Comparison of ENCODE assay signal across 8 cellular contexts in genomic region chr16:588639-588888, GRCh38. TPM values are rescaled to one million over a fixed set of nuclear protein-coding genes. Genes with fewer than 3 reads are reported as not detected.
A peak's percentile ranks its signal among the peaks of the same experiment; 100 is the strongest.
DNase-seq lines count a peak whose midpoint lies in the region; ATAC-seq, FAIRE-seq and TF ChIP-seq lines count a peak whose summit lies in the region.

No MANE protein-coding gene starts in this region.

- H3K4me3 ChIP-seq in brain microvascular endothelial cell (ENCODE audit: low read depth, low read length) (peak overlapping the region; percentile 87), HepG2 (replicated peaks in 1 of 3; ENCODE audit: insufficient read depth in 1 of 3, low read depth in 2 of 3, low read length in 3 of 3) (peak overlapping the region; percentile 94 to 96 (median 96))

- DNase-seq in NCI-H526 (lab: John Stamatoyannopoulos, UW), result peak; percentile 22 to 47
- no peak for DNase-seq in NCI-H526 treated with DMSO at 0.1 percent for 48 hours (lab: John Stamatoyannopoulos, UW)
- peak; percentile 64 for DNase-seq in T follicular helper cell (ENCODE audit: low read depth)
- peak; percentile 62 for DNase-seq in brain microvascular endothelial cell
- DNase-seq in HepG2 (ENCODE audit: low spot score), result no peak
- peak; percentile 74 for DNase-seq in stimulated activated CD8-positive, alpha-beta memory T cell treated with anti-CD3 and anti-CD28 coated beads, Interleukin-4, amount 100 ng/mL, for 48 hours
- DNase-seq in NCI-H510A (lab: John Stamatoyannopoulos, UW), result no peak

- H3K36me3 ChIP-seq in brain microvascular endothelial cell (replicated peaks) (no peaks in the 10 kb centered on the region), HepG2 (replicated peaks in 1 of 2; ENCODE audit: control insufficient read depth in 1 of 2, insufficient read depth in 2 of 2, low read length in 2 of 2) (no peaks in the 10 kb centered on the region)

- POLR2A ChIA-PET in HepG2 (lab: Yijun Ruan, JAX), result interaction anchor here (0.7 to 1.5 kb wide), 9 partner anchors 9 to 191 kb away, joined by 3 to 7 read pairs (median 3); partner anchors contain the start of genes DECR2, METTL26 and WFIKKN1

- TF ChIP-seq EP300 in HepG2 (IDR thresholded peaks at IDR 0.05; ENCODE audit: low read depth in 2 of 2, low read length in 2 of 2), result no peak
- no peak for TF ChIP-seq EP300 in HepG2 (CRISPR knock-in tag; IDR thresholded peaks at IDR 0.05; ENCODE audit: borderline replicate concordance)

- H3K4me1 ChIP-seq in HepG2 (ENCODE audit: insufficient read depth, low read length), result peaks cover 63% of the 10 kb centered on the region

- peak overlapping the region; percentile 96 for H3K27ac ChIP-seq in brain microvascular endothelial cell
- H3K27ac ChIP-seq in HepG2 (ENCODE audit: extremely low read length, insufficient read depth, low read length), result peak overlapping the region; percentile 99

- peaks cover 33% of the 10 kb centered on the region for H3K79me2 ChIP-seq in HepG2 (ENCODE audit: insufficient read depth, low read length)

- H3K4me2 ChIP-seq in HepG2 (ENCODE audit: low read depth, low read length), result peak overlapping the region; percentile 95

- CTCF ChIA-PET in HepG2 (lab: Yijun Ruan, JAX; ENCODE audit: low intra/inter-chr PET ratio, low total read pairs), result no interaction called here

- in situ Hi-C loops in brain microvascular endothelial cell (cut with HindIII; ENCODE audit: low pct_ligation_motif_present, low sequenced_read_pairs) (no loop called here), HepG2 (cut with HindIII; ENCODE audit: extremely low pct_ligation_motif_present, low pct_unique_long_range_greater_than_20kb) (no loop called here)

- intact Hi-C loops in HepG2 (cut with micrococcal nuclease; ENCODE audit: unreplicated experiment), result loop anchor here (10.0 kb wide), 1 partner anchor 56 kb away; the partner anchor contains the start of genes MCRIP2 and WDR90

- H2AFZ ChIP-seq in HepG2 (ENCODE audit: low read length), result no peak overlapping the region

- H3K9me3 ChIP-seq in HepG2 (ENCODE audit: low read length), result no peaks in the 10 kb centered on the region

- H3K27me3 ChIP-seq in brain microvascular endothelial cell (replicated peaks) (no peaks in the 10 kb centered on the region), HepG2 (ENCODE audit: control insufficient read depth in 1 of 2, insufficient read depth in 2 of 2, low read length in 2 of 2) (no peaks in the 10 kb centered on the region)

- peak overlapping the region; percentile 97 for H3K9ac ChIP-seq in HepG2 (ENCODE audit: insufficient read depth, low read depth, low read length)

- peak; percentile 12 for ATAC-seq in HG03045 (IDR thresholded peaks at IDR 0.05; ENCODE audit: unreplicated experiment)
- ATAC-seq in HepG2, result peak; percentile 0; the same call in 2 of the 3 replicates

- TF ChIP-seq POLR2A in HepG2 (IDR thresholded peaks at IDR 0.05; ENCODE audit: insufficient read depth in 1 of 2, low read depth in 2 of 2, low read length in 2 of 2), result peak in 1 of 2 experiments; percentile 62; a peak in 1 of 4 replicates

- BruUV-seq in HepG2 (replicated peaks; lab: Mats Ljungman, UMichigan), result TSS peak; percentile 85

- TF ChIP-seq RAD21 in HepG2 (CRISPR knock-in tag; IDR thresholded peaks at IDR 0.05), result no peak

- peaks cover 14% of the 10 kb centered on the region; the same call in 1 of the 2 replicates for H4K20me1 ChIP-seq in HepG2 (ENCODE audit: insufficient read depth, low read length)

- TF ChIP-seq CTCF in brain microvascular endothelial cell (IDR thresholded peaks at IDR 0.05; ENCODE audit: low read depth, low read length, missing control alignments) (no peak), HepG2 (CRISPR knock-in tag; IDR thresholded peaks at IDR 0.05) (no peak)

- no CpG with 5 or more reads among the region's 21 CpGs for WGBS in HepG2 (ENCODE audit: low lambda C conversion rate)

- FAIRE-seq in HepG2 (lab: Jason Lieb, UNC), result no peak

RNA-seq across cellular contexts. Expression of gene RAB40C, which starts 1.3 kb away (rescaled TPM):
- 8.2 and 11.5 TPM in 2 replicates for total RNA-seq in HepG2 (2016; rRNA removed; fragmentation: Illumina TruSeq; extraction: Trizol)
- total RNA-seq in HepG2 (2016; cell fraction: cytosol; rRNA removed; fragmentation: Illumina TruSeq; extraction: Trizol; ENCODE audit: low read depth), result 3.9 TPM in 2 replicates
- total RNA-seq in HepG2 (2016; cell fraction: insoluble cytoplasmic fraction; rRNA removed; fragmentation: Illumina TruSeq; extraction: Trizol), result 7.7 and 10.5 TPM in 2 replicates
- total RNA-seq in HepG2 (2016; cell fraction: membrane; rRNA removed; fragmentation: Illumina TruSeq; extraction: Trizol), result 9.2 and 9.7 TPM in 2 replicates
- 6.0 and 7.3 TPM in 2 replicates for total RNA-seq in HepG2 (2016; cell fraction: nucleus; rRNA removed; fragmentation: Illumina TruSeq; extraction: Trizol)
- 7.7 and 10.6 TPM in 2 replicates for polyA plus RNA-seq in HepG2 (2011; rRNA removed)
- 6.0 and 10.4 TPM in 2 replicates for polyA plus RNA-seq in HepG2 (2011; cell fraction: cytosol; rRNA removed)
- polyA plus RNA-seq in HepG2 (2011; cell fraction: nucleus; rRNA removed), result 25.9 TPM in 2 replicates
- 7.0 and 9.0 TPM in 2 replicates for polyA plus RNA-seq in HepG2 (2012)
- 2.5 and 2.9 TPM in 2 replicates for polyA plus RNA-seq in HepG2 (2016; cell fraction: cytosol; fragmentation: Illumina TruSeq; extraction: Trizol; ENCODE audit: low read depth)
- 8.9 and 11.2 TPM in 2 replicates for polyA plus RNA-seq in HepG2 (2016; cell fraction: insoluble cytoplasmic fraction; fragmentation: Illumina TruSeq; extraction: Trizol; ENCODE audit: low read depth)
- polyA plus RNA-seq in HepG2 (2016; cell fraction: membrane; fragmentation: Illumina TruSeq; extraction: Trizol; ENCODE audit: low read depth), result 6.5 and 6.8 TPM in 2 replicates
- polyA plus RNA-seq in HepG2 (2016; cell fraction: nucleus; fragmentation: Illumina TruSeq; extraction: Trizol; ENCODE audit: insufficient read depth, low read depth), result 20.2 and 22.4 TPM in 2 replicates
- 15.3 and 16.9 TPM in 2 replicates for polyA minus RNA-seq in HepG2 (2011; rRNA and poly(A)+ RNA removed; ENCODE audit: low replicate concordance)
- polyA minus RNA-seq in HepG2 (2011; cell fraction: cytosol; rRNA and poly(A)+ RNA removed), result 5.5 and 7.3 TPM in 2 replicates
- 3.4 and 4.0 TPM in 2 replicates for polyA minus RNA-seq in HepG2 (2011; cell fraction: nucleus; rRNA and poly(A)+ RNA removed)

RNA-seq across cellular contexts. Expression of gene PIGQ, which starts 18.8 kb away (rescaled TPM):
- 8.4 and 19.7 TPM in 2 replicates for total RNA-seq in HepG2 (2016; rRNA removed; fragmentation: Illumina TruSeq; extraction: Trizol)
- total RNA-seq in HepG2 (2016; cell fraction: cytosol; rRNA removed; fragmentation: Illumina TruSeq; extraction: Trizol; ENCODE audit: low read depth), result 7.5 and 10.0 TPM in 2 replicates
- total RNA-seq in HepG2 (2016; cell fraction: insoluble cytoplasmic fraction; rRNA removed; fragmentation: Illumina TruSeq; extraction: Trizol), result 7.4 and 18.9 TPM in 2 replicates
- 13.0 and 18.2 TPM in 2 replicates for total RNA-seq in HepG2 (2016; cell fraction: membrane; rRNA removed; fragmentation: Illumina TruSeq; extraction: Trizol)
- total RNA-seq in HepG2 (2016; cell fraction: nucleus; rRNA removed; fragmentation: Illumina TruSeq; extraction: Trizol), result 16.8 and 19.0 TPM in 2 replicates
- 7.7 and 13.6 TPM in 2 replicates for polyA plus RNA-seq in HepG2 (2011; rRNA removed)
- polyA plus RNA-seq in HepG2 (2011; cell fraction: cytosol; rRNA removed), result 7.2 and 11.6 TPM in 2 replicates
- polyA plus RNA-seq in HepG2 (2011; cell fraction: nucleus; rRNA removed), result 70.8 and 80.2 TPM in 2 replicates
- 6.7 and 8.5 TPM in 2 replicates for polyA plus RNA-seq in HepG2 (2012)
- polyA plus RNA-seq in HepG2 (2016; cell fraction: cytosol; fragmentation: Illumina TruSeq; extraction: Trizol; ENCODE audit: low read depth), result 6.3 and 7.2 TPM in 2 replicates
- polyA plus RNA-seq in HepG2 (2016; cell fraction: insoluble cytoplasmic fraction; fragmentation: Illumina TruSeq; extraction: Trizol; ENCODE audit: low read depth), result 6.9 and 8.3 TPM in 2 replicates
- 10.4 and 10.8 TPM in 2 replicates for polyA plus RNA-seq in HepG2 (2016; cell fraction: membrane; fragmentation: Illumina TruSeq; extraction: Trizol; ENCODE audit: low read depth)
- 31.7 and 36.7 TPM in 2 replicates for polyA plus RNA-seq in HepG2 (2016; cell fraction: nucleus; fragmentation: Illumina TruSeq; extraction: Trizol; ENCODE audit: insufficient read depth, low read depth)
- polyA minus RNA-seq in HepG2 (2011; rRNA and poly(A)+ RNA removed; ENCODE audit: low replicate concordance), result 38.0 and 89.1 TPM in 2 replicates
- 8.1 and 11.1 TPM in 2 replicates for polyA minus RNA-seq in HepG2 (2011; cell fraction: cytosol; rRNA and poly(A)+ RNA removed)
- polyA minus RNA-seq in HepG2 (2011; cell fraction: nucleus; rRNA and poly(A)+ RNA removed), result 13.6 and 14.0 TPM in 2 replicates

RNA-seq across cellular contexts. Expression of gene NHLRC4, which starts 21.8 kb away (rescaled TPM):
- 0.40 and 0.48 TPM in 2 replicates for total RNA-seq in HepG2 (2016; rRNA removed; fragmentation: Illumina TruSeq; extraction: Trizol)
- not detected in 2 replicates for total RNA-seq in HepG2 (2016; cell fraction: cytosol; rRNA removed; fragmentation: Illumina TruSeq; extraction: Trizol; ENCODE audit: low read depth)
- total RNA-seq in HepG2 (2016; cell fraction: insoluble cytoplasmic fraction; rRNA removed; fragmentation: Illumina TruSeq; extraction: Trizol), result 0.33 and 0.45 TPM in 2 replicates
- total RNA-seq in HepG2 (2016; cell fraction: membrane; rRNA removed; fragmentation: Illumina TruSeq; extraction: Trizol), result 0.10 and 0.22 TPM in 2 replicates
- total RNA-seq in HepG2 (2016; cell fraction: nucleus; rRNA removed; fragmentation: Illumina TruSeq; extraction: Trizol), result 0.22 TPM in 1 of 2 replicates, not detected in the other
- polyA plus RNA-seq in HepG2 (2011; rRNA removed), result 0.59 and 1.1 TPM in 2 replicates
- polyA plus RNA-seq in HepG2 (2011; cell fraction: cytosol; rRNA removed), result 0.71 and 1.2 TPM in 2 replicates
- polyA plus RNA-seq in HepG2 (2011; cell fraction: nucleus; rRNA removed), result 1.3 and 1.7 TPM in 2 replicates
- polyA plus RNA-seq in HepG2 (2012), result 1.4 and 1.5 TPM in 2 replicates
- polyA plus RNA-seq in HepG2 (2016; cell fraction: cytosol; fragmentation: Illumina TruSeq; extraction: Trizol; ENCODE audit: low read depth), result 0.09 TPM in 1 of 2 replicates, not detected in the other
- 0.26 TPM in 2 replicates for polyA plus RNA-seq in HepG2 (2016; cell fraction: insoluble cytoplasmic fraction; fragmentation: Illumina TruSeq; extraction: Trizol; ENCODE audit: low read depth)
- not detected in 2 replicates for polyA plus RNA-seq in HepG2 (2016; cell fraction: membrane; fragmentation: Illumina TruSeq; extraction: Trizol; ENCODE audit: low read depth)
- polyA plus RNA-seq in HepG2 (2016; cell fraction: nucleus; fragmentation: Illumina TruSeq; extraction: Trizol; ENCODE audit: insufficient read depth, low read depth), result not detected in 2 replicates
- polyA minus RNA-seq in HepG2 (2011; rRNA and poly(A)+ RNA removed; ENCODE audit: low replicate concordance), result 1.4 TPM in 1 of 2 replicates, not detected in the other
- polyA minus RNA-seq in HepG2 (2011; cell fraction: cytosol; rRNA and poly(A)+ RNA removed), result 0.40 and 0.88 TPM in 2 replicates
- polyA minus RNA-seq in HepG2 (2011; cell fraction: nucleus; rRNA and poly(A)+ RNA removed), result 0.13 and 0.25 TPM in 2 replicates

RNA-seq across cellular contexts. Expression of gene PRR35, which starts 28.4 kb away (rescaled TPM):
- 0.07 TPM in 1 of 2 replicates, not detected in the other for total RNA-seq in HepG2 (2016; rRNA removed; fragmentation: Illumina TruSeq; extraction: Trizol)
- total RNA-seq in HepG2 (2016; cell fraction: cytosol; rRNA removed; fragmentation: Illumina TruSeq; extraction: Trizol; ENCODE audit: low read depth), result not detected in 2 replicates
- total RNA-seq in HepG2 (2016; cell fraction: insoluble cytoplasmic fraction; rRNA removed; fragmentation: Illumina TruSeq; extraction: Trizol), result not detected in 2 replicates
- not detected in 2 replicates for total RNA-seq in HepG2 (2016; cell fraction: membrane; rRNA removed; fragmentation: Illumina TruSeq; extraction: Trizol)
- total RNA-seq in HepG2 (2016; cell fraction: nucleus; rRNA removed; fragmentation: Illumina TruSeq; extraction: Trizol), result not detected in 2 replicates
- 0.16 and 0.38 TPM in 2 replicates for polyA plus RNA-seq in HepG2 (2011; rRNA removed)
- polyA plus RNA-seq in HepG2 (2011; cell fraction: cytosol; rRNA removed), result 0.23 and 0.28 TPM in 2 replicates
- polyA plus RNA-seq in HepG2 (2011; cell fraction: nucleus; rRNA removed), result 0.81 and 1.2 TPM in 2 replicates
- polyA plus RNA-seq in HepG2 (2012), result 0.63 and 0.74 TPM in 2 replicates
- not detected in 2 replicates for polyA plus RNA-seq in HepG2 (2016; cell fraction: cytosol; fragmentation: Illumina TruSeq; extraction: Trizol; ENCODE audit: low read depth)
- polyA plus RNA-seq in HepG2 (2016; cell fraction: insoluble cytoplasmic fraction; fragmentation: Illumina TruSeq; extraction: Trizol; ENCODE audit: low read depth), result not detected in 2 replicates
- not detected in 2 replicates for polyA plus RNA-seq in HepG2 (2016; cell fraction: membrane; fragmentation: Illumina TruSeq; extraction: Trizol; ENCODE audit: low read depth)
- polyA plus RNA-seq in HepG2 (2016; cell fraction: nucleus; fragmentation: Illumina TruSeq; extraction: Trizol; ENCODE audit: insufficient read depth, low read depth), result not detected in 2 replicates
- 0.12 TPM in 1 of 2 replicates, not detected in the other for polyA minus RNA-seq in HepG2 (2011; rRNA and poly(A)+ RNA removed; ENCODE audit: low replicate concordance)
- polyA minus RNA-seq in HepG2 (2011; cell fraction: cytosol; rRNA and poly(A)+ RNA removed), result 0.35 and 0.40 TPM in 2 replicates
- polyA minus RNA-seq in HepG2 (2011; cell fraction: nucleus; rRNA and poly(A)+ RNA removed), result not detected in 2 replicates

RNA-seq across cellular contexts. Expression of gene WFIKKN1, which starts 42.2 kb away (rescaled TPM):
- total RNA-seq in HepG2 (2016; rRNA removed; fragmentation: Illumina TruSeq; extraction: Trizol), result 2.4 and 4.9 TPM in 2 replicates
- total RNA-seq in HepG2 (2016; cell fraction: cytosol; rRNA removed; fragmentation: Illumina TruSeq; extraction: Trizol; ENCODE audit: low read depth), result 0.61 and 0.88 TPM in 2 replicates
- total RNA-seq in HepG2 (2016; cell fraction: insoluble cytoplasmic fraction; rRNA removed; fragmentation: Illumina TruSeq; extraction: Trizol), result 2.1 and 4.8 TPM in 2 replicates
- total RNA-seq in HepG2 (2016; cell fraction: membrane; rRNA removed; fragmentation: Illumina TruSeq; extraction: Trizol), result 1.1 and 1.8 TPM in 2 replicates
- total RNA-seq in HepG2 (2016; cell fraction: nucleus; rRNA removed; fragmentation: Illumina TruSeq; extraction: Trizol), result 3.0 and 3.4 TPM in 2 replicates
- 1.7 and 2.9 TPM in 2 replicates for polyA plus RNA-seq in HepG2 (2011; rRNA removed)
- 2.6 and 4.2 TPM in 2 replicates for polyA plus RNA-seq in HepG2 (2011; cell fraction: cytosol; rRNA removed)
- 4.0 and 4.2 TPM in 2 replicates for polyA plus RNA-seq in HepG2 (2011; cell fraction: nucleus; rRNA removed)
- polyA plus RNA-seq in HepG2 (2012), result 1.7 and 2.2 TPM in 2 replicates
- polyA plus RNA-seq in HepG2 (2016; cell fraction: cytosol; fragmentation: Illumina TruSeq; extraction: Trizol; ENCODE audit: low read depth), result 0.58 and 0.66 TPM in 2 replicates
- polyA plus RNA-seq in HepG2 (2016; cell fraction: insoluble cytoplasmic fraction; fragmentation: Illumina TruSeq; extraction: Trizol; ENCODE audit: low read depth), result 2.6 and 2.7 TPM in 2 replicates
- 0.93 and 1.1 TPM in 2 replicates for polyA plus RNA-seq in HepG2 (2016; cell fraction: membrane; fragmentation: Illumina TruSeq; extraction: Trizol; ENCODE audit: low read depth)
- polyA plus RNA-seq in HepG2 (2016; cell fraction: nucleus; fragmentation: Illumina TruSeq; extraction: Trizol; ENCODE audit: insufficient read depth, low read depth), result 5.9 and 6.7 TPM in 2 replicates
- polyA minus RNA-seq in HepG2 (2011; rRNA and poly(A)+ RNA removed; ENCODE audit: low replicate concordance), result 3.9 and 5.4 TPM in 2 replicates
- 3.1 and 4.6 TPM in 2 replicates for polyA minus RNA-seq in HepG2 (2011; cell fraction: cytosol; rRNA and poly(A)+ RNA removed)
- polyA minus RNA-seq in HepG2 (2011; cell fraction: nucleus; rRNA and poly(A)+ RNA removed), result 1.0 and 1.7 TPM in 2 replicates

Comparison
In these comparisons a context has a peak if more than half of its experiments do, and no peak if none do; other contexts are left out.
1. DNase-seq: peak in NCI-H526 (2 of 2), T follicular helper cell (single experiment), brain microvascular endothelial cell (single experiment) and stimulated activated CD8-positive, alpha-beta memory T cell treated with anti-CD3 and anti-CD28 coated beads, Interleukin-4, amount 100 ng/mL, for 48 hours (single experiment); none in NCI-H526 treated with DMSO at 0.1 percent for 48 hours (single experiment), HepG2 (single experiment) and NCI-H510A (single experiment).